31 cellular contexts compared by ENCODE assay signal in genomic region chr21:36483095-36483494, GRCh38. TPM values are rescaled to one million over a fixed set of nuclear protein-coding genes. Genes with fewer than 3 reads are reported as not detected.
A peak's percentile ranks its signal among the peaks of the same experiment; 100 is the strongest.
DNase-seq lines count a peak whose midpoint lies in the region; ATAC-seq, FAIRE-seq and TF ChIP-seq lines count a peak whose summit lies in the region.
"Had no signal": no experiment of that assay in that cellular context is flagged by ENCODE, and none has a peak within 500 bp of the region (broad histone marks: within the 10 kb centered on the region; RNA-seq: fewer than 3 reads in every experiment).

No MANE protein-coding gene starts in this region.

- POLR2A ChIA-PET in HepG2 (lab: Yijun Ruan, JAX), result no interaction called here

- H3K4me1 ChIP-seq in HepG2 (ENCODE audit: insufficient read depth, low read length) (peaks cover 69% of the 10 kb centered on the region), right lobe of liver (peaks cover 0 to 31% (median 11%) of the 10 kb centered on the region in 4 donors), neural progenitor cell (no peaks in the 10 kb centered on the region), Karpas-422 (ENCODE audit: low read length) (no peaks in the 10 kb centered on the region)
- H3K4me1 ChIP-seq: BE2C had no signal

- intact Hi-C loops in HepG2 (cut with micrococcal nuclease; ENCODE audit: unreplicated experiment) (no loop called here), right lobe of liver (cut with DNase I) (no loop called here), posterior vena cava (cut with DNase I) (no loop called here)

- no peak overlapping the region for H3K9ac ChIP-seq in HepG2 (ENCODE audit: insufficient read depth, low read depth, low read length)
- no peak overlapping the region for H3K9ac ChIP-seq in neural progenitor cell
- no peak overlapping the region for H3K9ac ChIP-seq in Karpas-422 (ENCODE audit: low read length)
- H3K9ac ChIP-seq: BLaER1 had no signal

- H3K4me3 ChIP-seq in HepG2 (replicated peaks in 1 of 3; ENCODE audit: insufficient read depth in 1 of 3, low read depth in 2 of 3, low read length in 3 of 3) (no peak overlapping the region), right lobe of liver (no peak overlapping the region), neural progenitor cell (no peak overlapping the region), Karpas-422 (ENCODE audit: low read length) (no peak overlapping the region)
- H3K4me3 ChIP-seq: BLaER1, GM12878 had no signal

- H3K36me3 Mint-ChIP-seq in neural progenitor cell, result no peaks in the 10 kb centered on the region
- H3K36me3 Mint-ChIP-seq in effector memory CD8-positive, alpha-beta T cell (ENCODE audit: insufficient read depth), result no peaks in the 10 kb centered on the region
- H3K36me3 Mint-ChIP-seq: CD14-positive monocyte; CD4-positive, alpha-beta memory T cell; CD4-positive, CD25-positive, alpha-beta regulatory T cell; CD8-positive, alpha-beta memory T cell had no signal

- H3K4me2 ChIP-seq in HepG2 (ENCODE audit: low read depth, low read length), result no peak overlapping the region
- H3K4me2 ChIP-seq in neural progenitor cell, result no peak overlapping the region
- no peak overlapping the region for H3K4me2 ChIP-seq in Karpas-422 (ENCODE audit: low read depth, low read length, poor library complexity, severe bottlenecking)
- H3K4me2 ChIP-seq: BLaER1 had no signal

- BruUV-seq in HepG2 (replicated peaks; lab: Mats Ljungman, UMichigan), result no TSS peak

- H2AFZ ChIP-seq in HepG2 (ENCODE audit: low read length) (no peak overlapping the region), neural progenitor cell (replicated peaks) (no peak overlapping the region), Karpas-422 (ENCODE audit: low read length) (no peak overlapping the region)

- no peaks in the 10 kb centered on the region; a peak in 1 of 5 replicates for H3K27me3 ChIP-seq in HepG2 (ENCODE audit: control insufficient read depth in 1 of 2, insufficient read depth in 2 of 2, low read length in 2 of 2)
- H3K27me3 ChIP-seq in right lobe of liver, result no peaks in the 10 kb centered on the region
- H3K27me3 ChIP-seq in neural progenitor cell, result no peaks in the 10 kb centered on the region
- H3K27me3 ChIP-seq in Karpas-422 (ENCODE audit: low read length), result no peaks in the 10 kb centered on the region
- H3K27me3 ChIP-seq: BLaER1 had no signal

- CTCF ChIA-PET in HepG2 (lab: Yijun Ruan, JAX; ENCODE audit: low intra/inter-chr PET ratio, low total read pairs), result no interaction called here

- H3K4me3 Mint-ChIP-seq in neural progenitor cell, result peak overlapping the region; percentile 21
- no peak overlapping the region for H3K4me3 Mint-ChIP-seq in effector memory CD8-positive, alpha-beta T cell
- H3K4me3 Mint-ChIP-seq: CD14-positive monocyte; CD4-positive, alpha-beta memory T cell; CD4-positive, CD25-positive, alpha-beta regulatory T cell; CD8-positive, alpha-beta memory T cell had no signal

- TF ChIP-seq CTCF in HepG2 (CRISPR knock-in tag; IDR thresholded peaks at IDR 0.05) (no peak), right lobe of liver (IDR thresholded peaks at IDR 0.05) (no peak), neural progenitor cell (IDR thresholded peaks at IDR 0.05) (no peak)

- H3K9me2 ChIP-seq in Karpas-422 (replicated peaks; ENCODE audit: insufficient read depth, low read length), result no peaks in the 10 kb centered on the region

- H3K36me3 ChIP-seq in HepG2 (replicated peaks in 1 of 2; ENCODE audit: control insufficient read depth in 1 of 2, insufficient read depth in 2 of 2, low read length in 2 of 2), result no peaks in the 10 kb centered on the region
- no peaks in the 10 kb centered on the region for H3K36me3 ChIP-seq in right lobe of liver
- H3K36me3 ChIP-seq in neural progenitor cell, result no peaks in the 10 kb centered on the region
- H3K36me3 ChIP-seq in Karpas-422 (ENCODE audit: insufficient read depth, low read length), result no peaks in the 10 kb centered on the region
- H3K36me3 ChIP-seq: BE2C, BLaER1 had no signal

- no peaks in the 10 kb centered on the region for H3F3A ChIP-seq in neural progenitor cell (ENCODE audit: low read depth)

- H4K20me1 ChIP-seq in HepG2 (ENCODE audit: insufficient read depth, low read length), result no peaks in the 10 kb centered on the region
- H4K20me1 ChIP-seq in neural progenitor cell (ENCODE audit: low read depth), result no peaks in the 10 kb centered on the region
- H4K20me1 ChIP-seq in Karpas-422 (ENCODE audit: insufficient read depth, low read depth, low read length), result 0 out of 2 replicates have a peak, but pooled peaks cover 3% of the 10 kb centered on the region
- H4K20me1 ChIP-seq: BLaER1 had no signal

- ATAC-seq in HepG2 (no peak), right lobe of liver (no peak)
- ATAC-seq in effector memory CD8-positive, alpha-beta T cell (replicated peaks), result no peak
- ATAC-seq: GM12878 had no signal

- TF ChIP-seq RAD21 in HepG2 (CRISPR knock-in tag; IDR thresholded peaks at IDR 0.05), result no peak

- no peak overlapping the region for H3K27ac ChIP-seq in HepG2 (ENCODE audit: extremely low read length, insufficient read depth, low read length)
- H3K27ac ChIP-seq in right lobe of liver, result no peak overlapping the region
- H3K27ac ChIP-seq in neural progenitor cell, result no peak overlapping the region
- H3K27ac ChIP-seq in Karpas-422 (ENCODE audit: low read length), result no peak overlapping the region
- H3K27ac ChIP-seq: BLaER1 had no signal

- no peak for FAIRE-seq in HepG2 (lab: Jason Lieb, UNC)
- FAIRE-seq: A204.1, GM12878, GM12892, GM18507 had no signal

- H3K9me3 ChIP-seq in HepG2 (ENCODE audit: low read length) (no peaks in the 10 kb centered on the region), right lobe of liver (no peaks in the 10 kb centered on the region), neural progenitor cell (ENCODE audit: low read depth) (no peaks in the 10 kb centered on the region), Karpas-422 (ENCODE audit: low read length) (no peaks in the 10 kb centered on the region)
- H3K9me3 ChIP-seq: BE2C, BLaER1 had no signal

- H3K27ac Mint-ChIP-seq in neural progenitor cell, result no peak overlapping the region
- H3K27ac Mint-ChIP-seq in effector memory CD8-positive, alpha-beta T cell, result no peak overlapping the region
- H3K27ac Mint-ChIP-seq: CD4-positive, alpha-beta memory T cell; CD4-positive, CD25-positive, alpha-beta regulatory T cell; CD8-positive, alpha-beta memory T cell had no signal

- H3K4me1 Mint-ChIP-seq in neural progenitor cell, result peaks cover 5% of the 10 kb centered on the region
- peaks cover 0 to 2% of the 10 kb centered on the region in 2 donors for H3K4me1 Mint-ChIP-seq in effector memory CD8-positive, alpha-beta T cell (ENCODE audit: low read depth in 2 of 2)
- H3K4me1 Mint-ChIP-seq: CD4-positive, alpha-beta memory T cell; CD8-positive, alpha-beta memory T cell had no signal

- peaks cover 14% of the 10 kb centered on the region for H3K27me3 Mint-ChIP-seq in neural progenitor cell (ENCODE audit: insufficient read depth, low read depth)
- H3K27me3 Mint-ChIP-seq in effector memory CD8-positive, alpha-beta T cell, result peaks cover 25 to 54% of the 10 kb centered on the region in 2 donors

- peaks cover 12% of the 10 kb centered on the region for H3K79me2 ChIP-seq in HepG2 (ENCODE audit: insufficient read depth, low read length)
- H3K79me2 ChIP-seq in neural progenitor cell (ENCODE audit: low read depth), result no peaks in the 10 kb centered on the region
- no peaks in the 10 kb centered on the region for H3K79me2 ChIP-seq in Karpas-422 (ENCODE audit: low read length)

- DNase-seq in HepG2 (ENCODE audit: low spot score) (no peak), right lobe of liver (no peak), neural progenitor cell (ENCODE audit: low spot score) (no peak), posterior vena cava (ENCODE audit: low spot score) (peak; percentile 48), SIG-M5 (lab: John Stamatoyannopoulos, UW) (no peak), Karpas-422 (no peak)
- no peak for DNase-seq in effector memory CD8-positive, alpha-beta T cell
- DNase-seq: 8988T; ACHN; BE2C; C1 segment of cervical spinal cord; CD4-positive, alpha-beta memory T cell; CD4-positive, CD25-positive, alpha-beta regulatory T cell; CD8-positive, alpha-beta memory T cell; COR-L47; DMS 273 treated with DMSO at 0.1 percent for 48 hours; DMS153; DMS53; DMS79; DND-41; EL; GDM1 had no signal

- no peaks in the 10 kb centered on the region for H3K9me3 Mint-ChIP-seq in neural progenitor cell
- no peaks in the 10 kb centered on the region for H3K9me3 Mint-ChIP-seq in effector memory CD8-positive, alpha-beta T cell
- H3K9me3 Mint-ChIP-seq: CD4-positive, alpha-beta memory T cell; CD4-positive, CD25-positive, alpha-beta regulatory T cell; CD8-positive, alpha-beta memory T cell had no signal

- WGBS in HepG2 (ENCODE audit: low lambda C conversion rate), result 100% methylated on average over 3 of the region's 10 CpGs
- 100% methylated on average over 4 of the region's 10 CpGs for WGBS in right lobe of liver (ENCODE audit: insufficient coverage, low coverage, low lambda C conversion rate, missing lambda C conversion rate)

- TF ChIP-seq EP300 in HepG2 (IDR thresholded peaks at IDR 0.05; ENCODE audit: low read depth in 2 of 2, low read length in 2 of 2) (no peak), HepG2 (CRISPR knock-in tag; IDR thresholded peaks at IDR 0.05; ENCODE audit: borderline replicate concordance) (no peak)

- TF ChIP-seq POLR2A in HepG2 (IDR thresholded peaks at IDR 0.05; ENCODE audit: insufficient read depth in 1 of 2, low read depth in 2 of 2, low read length in 2 of 2), result no peak
- TF ChIP-seq POLR2A in right lobe of liver (IDR thresholded peaks at IDR 0.05), result no peak

- in situ Hi-C loops in HepG2 (cut with HindIII; ENCODE audit: extremely low pct_ligation_motif_present, low pct_unique_long_range_greater_than_20kb), result no loop called here

RNA-seq across cellular contexts. Expression of gene CLDN14, which starts 3.2 kb away (rescaled TPM):
- 0.77 and 1.1 TPM in 2 replicates for total RNA-seq in HepG2 (2016; rRNA removed; fragmentation: Illumina TruSeq; extraction: Trizol)
- total RNA-seq in HepG2 (2016; cell fraction: cytosol; rRNA removed; fragmentation: Illumina TruSeq; extraction: Trizol; ENCODE audit: low read depth), result 0.71 and 1.1 TPM in 2 replicates
- 0.85 and 1.2 TPM in 2 replicates for total RNA-seq in HepG2 (2016; cell fraction: insoluble cytoplasmic fraction; rRNA removed; fragmentation: Illumina TruSeq; extraction: Trizol)
- 1.3 and 1.5 TPM in 2 replicates for total RNA-seq in HepG2 (2016; cell fraction: membrane; rRNA removed; fragmentation: Illumina TruSeq; extraction: Trizol)
- 1.1 and 1.3 TPM in 2 replicates for total RNA-seq in HepG2 (2016; cell fraction: nucleus; rRNA removed; fragmentation: Illumina TruSeq; extraction: Trizol)
- polyA plus RNA-seq in HepG2 (2011; rRNA removed), result 1.4 and 3.7 TPM in 2 replicates
- 2.5 and 2.9 TPM in 2 replicates for polyA plus RNA-seq in HepG2 (2011; cell fraction: cytosol; rRNA removed)
- 4.2 and 6.3 TPM in 2 replicates for polyA plus RNA-seq in HepG2 (2011; cell fraction: nucleus; rRNA removed)
- 3.3 and 6.2 TPM in 2 replicates for polyA plus RNA-seq in HepG2 (2012)
- polyA plus RNA-seq in HepG2 (2016; cell fraction: cytosol; fragmentation: Illumina TruSeq; extraction: Trizol; ENCODE audit: low read depth), result 0.24 and 0.27 TPM in 2 replicates
- 0.56 and 0.57 TPM in 2 replicates for polyA plus RNA-seq in HepG2 (2016; cell fraction: insoluble cytoplasmic fraction; fragmentation: Illumina TruSeq; extraction: Trizol; ENCODE audit: low read depth)
- 0.61 and 0.64 TPM in 2 replicates for polyA plus RNA-seq in HepG2 (2016; cell fraction: membrane; fragmentation: Illumina TruSeq; extraction: Trizol; ENCODE audit: low read depth)
- polyA plus RNA-seq in HepG2 (2016; cell fraction: nucleus; fragmentation: Illumina TruSeq; extraction: Trizol; ENCODE audit: insufficient read depth, low read depth), result 1.1 and 1.4 TPM in 2 replicates
- polyA minus RNA-seq in HepG2 (2011; rRNA and poly(A)+ RNA removed; ENCODE audit: low replicate concordance), result 5.6 TPM in 1 of 2 replicates, not detected in the other
- polyA minus RNA-seq in HepG2 (2011; cell fraction: cytosol; rRNA and poly(A)+ RNA removed), result 1.1 and 2.0 TPM in 2 replicates
- 2.8 and 5.1 TPM in 2 replicates for polyA minus RNA-seq in HepG2 (2011; cell fraction: nucleus; rRNA and poly(A)+ RNA removed)
- total RNA-seq in right lobe of liver, result 10 to 100 TPM in 4 of 6 experiments, 1 to 10 TPM in 2; 9.3 to 16.7 (median 13.0) TPM
- total RNA-seq in neural progenitor cell (ENCODE audit: low replicate concordance), result not detected in 2 replicates
- total RNA-seq in posterior vena cava, result under 1 TPM in 1 of 2 donors, not detected in 1; 0.14 TPM
- not detected in 2 replicates for total RNA-seq in Karpas-422 (2014; rRNA removed; shearing (Covaris generic); ENCODE audit: low replicate concordance)
- total RNA-seq: A673; CD4-positive, alpha-beta memory T cell; CD4-positive, CD25-positive, alpha-beta regulatory T cell; CD8-positive, alpha-beta memory T cell; G401 had no signal
- polyA plus RNA-seq: AG04450; CD14-positive monocyte; CD4-positive, alpha-beta memory T cell; CD4-positive, CD25-positive, alpha-beta regulatory T cell; CD8-positive, alpha-beta memory T cell had no signal
